8 cellular contexts compared by ENCODE assay signal in the genomic region with DNA sequence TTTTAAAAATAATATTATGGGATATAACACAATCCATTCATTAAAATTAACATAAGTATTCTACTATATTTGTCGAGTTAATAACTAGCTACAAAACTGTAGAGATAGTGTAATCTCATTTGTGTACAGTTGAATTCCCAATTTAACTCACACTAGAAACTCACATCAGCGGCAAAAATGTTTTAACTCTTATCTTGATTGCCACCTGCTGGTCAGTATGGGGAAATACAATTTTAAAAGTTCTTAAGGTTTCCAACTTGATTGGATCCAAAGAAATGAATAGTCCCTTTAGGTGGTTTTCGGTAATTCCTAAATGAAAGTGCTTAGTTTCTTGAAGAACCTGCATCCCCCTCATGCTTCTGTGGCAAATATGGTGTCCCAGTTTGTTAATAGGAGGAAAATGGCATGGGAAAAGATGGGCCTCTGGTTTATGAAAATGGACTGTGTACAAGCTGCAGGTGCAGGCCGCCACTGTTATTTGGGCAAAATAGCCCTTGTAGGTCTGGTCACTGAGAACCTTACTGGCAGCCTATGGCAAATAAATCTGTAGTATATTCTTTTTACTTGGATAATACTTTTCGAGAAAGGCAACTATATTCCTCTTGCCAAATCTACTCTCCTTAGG. TPM values are rescaled to one million over a fixed set of nuclear protein-coding genes. Genes with fewer than 3 reads are reported as not detected.
DNase-seq lines count a peak whose midpoint lies in the region; ATAC-seq and TF ChIP-seq lines count a peak whose summit lies in the region.

No MANE protein-coding gene starts in this region.

- no peak overlapping the region for H3K27ac Mint-ChIP-seq in nephron

- DNase-seq in GM12864 (ENCODE audit: low read depth) (no peak), NCI-H82 treated with DMSO at 0.1 percent for 48 hours (lab: John Stamatoyannopoulos, UW; ENCODE audit: unreplicated experiment) (peak; percentile 55), dedifferentiated amniotic fluid mesenchymal stem cell (ENCODE audit: extremely low spot score) (peak; percentile 38), left colon (no peak)
- DNase-seq in activated CD8-positive, alpha-beta memory T cell treated with anti-CD3 and anti-CD28 coated beads, Interleukin-2, amount 50 U/mL, for 4 hours = no peak
- DNase-seq in stimulated activated CD4-positive, alpha-beta T cell treated with anti-CD3 and anti-CD28 coated beads, Interleukin-1b, Interleukin-23, amount 100 ng/mL, for 48 hours = no peak

- intact Hi-C loops in left colon (cut with DNase I, micrococcal nuclease) = loop anchor here in 1 of 2 donors (5.0 kb wide), 1 partner anchor 137 kb away; no protein-coding TSS in a partner anchor

- H3K27me3 Mint-ChIP-seq in nephron (ENCODE audit: low read depth) = no peaks in the 10 kb centered on the region

- H3K4me3 ChIP-seq in GM12864 (ENCODE audit: low read depth, low read length) = no peak overlapping the region

- peak; percentile 42 for TF ChIP-seq CTCF in GM12864 (IDR thresholded peaks at IDR 0.05; ENCODE audit: low read depth, low read length, missing control alignments)
- TF ChIP-seq CTCF in nephron (IDR thresholded peaks at IDR 0.05; ENCODE audit: unreplicated experiment in 3 of 3) = peak; percentile 45 to 73 (median 55)

- H3K4me1 Mint-ChIP-seq in nephron = no peaks in the 10 kb centered on the region

- no peaks in the 10 kb centered on the region for H3K36me3 Mint-ChIP-seq in nephron (ENCODE audit: low read depth)

- no peaks in the 10 kb centered on the region for H3K9me3 Mint-ChIP-seq in nephron

- H3K4me3 Mint-ChIP-seq in nephron = no peak overlapping the region

- ATAC-seq in HG03378 (IDR thresholded peaks at IDR 0.05; ENCODE audit: unreplicated experiment) (peak; percentile 67), left colon (no peak)

RNA-seq across cellular contexts. Expression of a gene that starts 33.7 kb away (rescaled TPM):
- total RNA-seq in left colon = not detected

Comparison
In these comparisons a context has a peak if more than half of its experiments do, and no peak if none do; other contexts are left out.
1. DNase-seq: peak in NCI-H82 treated with DMSO at 0.1 percent for 48 hours (single experiment) and dedifferentiated amniotic fluid mesenchymal stem cell (single experiment); none in GM12864 (single experiment), activated CD8-positive, alpha-beta memory T cell treated with anti-CD3 and anti-CD28 coated beads, Interleukin-2, amount 50 U/mL, for 4 hours (single experiment), left colon (0 of 2) and stimulated activated CD4-positive, alpha-beta T cell treated with anti-CD3 and anti-CD28 coated beads, Interleukin-1b, Interleukin-23, amount 100 ng/mL, for 48 hours (single experiment).